ENCODE assay signal across 23 cellular contexts in genomic region chr9:4839470-4839912, GRCh38. TPM values are rescaled to one million over a fixed set of nuclear protein-coding genes. Genes with fewer than 3 reads are reported as not detected.
A peak's percentile ranks its signal among the peaks of the same experiment; 100 is the strongest.
DNase-seq lines count a peak whose midpoint lies in the region; ATAC-seq and TF ChIP-seq lines count a peak whose summit lies in the region.
"Had no signal": no experiment of that assay in that cellular context is flagged by ENCODE, and none has a peak within 500 bp of the region (broad histone marks: within the 10 kb centered on the region; RNA-seq: fewer than 3 reads in every experiment).

No MANE protein-coding gene starts in this region.

- intact Hi-C loops in MCF 10A (cut with micrococcal nuclease) (no loop called here), breast epithelium (cut with DNase I; ENCODE audit: low total_unique reads) (no loop called here), body of pancreas (cut with DNase I) (no loop called here), upper lobe of right lung (cut with DNase I) (no loop called here), sciatic nerve (cut with DNase I) (no loop called here)

- CTCF ChIA-PET in MCF 10A (lab: Yijun Ruan, JAX) = interaction anchor here (1.1 to 1.8 kb wide), 4 partner anchors 11 to 84 kb away, joined by 4 to 7 read pairs (median 4); no protein-coding TSS in a partner anchor

- H3K36me3 ChIP-seq in breast epithelium (no peaks in the 10 kb centered on the region), body of pancreas (replicated peaks in 1 of 2; ENCODE audit: insufficient read depth in 1 of 2, low read depth in 2 of 2) (no peaks in the 10 kb centered on the region), lung (ENCODE audit: control insufficient read depth in 2 of 2, insufficient read depth in 2 of 2, low read length in 2 of 2) (peaks cover 3 to 10% of the 10 kb centered on the region in 2 donors), upper lobe of right lung (peaks cover 27% of the 10 kb centered on the region)
- H3K36me3 ChIP-seq: SJSA1 had no signal

- peak; percentile 16 for DNase-seq in MCF 10A (ENCODE audit: unreplicated experiment)
- no peak for DNase-seq in breast epithelium (ENCODE audit: low spot score in 2 of 2)
- peak in 1 of 4 donors; percentile 51 for DNase-seq in body of pancreas
- DNase-seq in lung (ENCODE audit: low spot score) = no peak
- no peak for DNase-seq in upper lobe of right lung
- DNase-seq in NCI-H187 (lab: John Stamatoyannopoulos, UW) = no peak
- DNase-seq in NOMO-1 treated with dmso at 0.1 percent for 144 hours (lab: John Stamatoyannopoulos, UW; ENCODE audit: unreplicated experiment) = no peak
- no peak for DNase-seq in sciatic nerve (ENCODE audit: low spot score)
- DNase-seq: activated CD4-positive, alpha-beta memory T cell treated with anti-CD3 and anti-CD28 coated beads, Interleukin-2, amount 10 ng/mL, durations not matched to agents 7 days and 5 days; CD4-positive, alpha-beta T cell; DMS79; naive thymus-derived CD8-positive, alpha-beta T cell; NCI-H1694; NCI-H2227 treated with DMSO at 0.1 percent for 48 hours; NCI-H82; PC-9; stimulated activated CD4-positive, alpha-beta T cell treated with anti-CD3 and anti-CD28 coated beads, Interleukin-2, amount 100 ng/mL, for 48 hours; testis had no signal

- no peaks in the 10 kb centered on the region for H3K27me3 ChIP-seq in breast epithelium
- H3K27me3 ChIP-seq in body of pancreas = no peaks in the 10 kb centered on the region
- H3K27me3 ChIP-seq in lung (ENCODE audit: control insufficient read depth, insufficient read depth) = no peaks in the 10 kb centered on the region
- H3K27me3 ChIP-seq in upper lobe of right lung = no peaks in the 10 kb centered on the region
- H3K27me3 ChIP-seq: SJSA1, testis had no signal

- no TSS peak for BruUV-seq in MCF 10A (replicated peaks; lab: Mats Ljungman, UMichigan)

- H3K4me1 Mint-ChIP-seq in MCF 10A (ENCODE audit: insufficient read depth, unreplicated experiment) = peaks cover 20% of the 10 kb centered on the region

- H3K27ac ChIP-seq in breast epithelium = no peak overlapping the region
- peak overlapping the region in 2 of 4 donors; percentile 33 to 62 for H3K27ac ChIP-seq in body of pancreas
- peak overlapping the region in 1 of 2 donors; percentile 56 for H3K27ac ChIP-seq in lung (ENCODE audit: low read depth in 1 of 2, low read length in 1 of 2)
- H3K27ac ChIP-seq in upper lobe of right lung = no peak overlapping the region
- H3K27ac ChIP-seq: HL-60, parathyroid adenoma, PC-9, SJSA1, skin epidermis, testis had no signal

- WGBS in body of pancreas, 2 donors = 81 to 84% methylated on average over 1 of the region's 1 CpG
- 81 to 91% methylated on average over 1 of the region's 1 CpG for WGBS in lung, 2 donors

- H3K4me3 Mint-ChIP-seq in MCF 10A (ENCODE audit: unreplicated experiment) = no peak overlapping the region
- H3K4me3 Mint-ChIP-seq: activated CD4-positive, alpha-beta memory T cell treated with anti-CD3 and anti-CD28 coated beads, Interleukin-2, amount 10 ng/mL, durations not matched to agents 7 days and 5 days; CD4-positive, alpha-beta T cell; naive thymus-derived CD8-positive, alpha-beta T cell; T-helper 1 cell treated with Interleukin-12 subunit alpha and Interleukin-12 subunit beta and Interleukin-4 antibody, amounts not matched to agents 30 μg/mL and 1 μg/mL, for 36 hours had no signal

- TF ChIP-seq CTCF in MCF 10A (IDR thresholded peaks at IDR 0.05; ENCODE audit: unreplicated experiment) (no peak), breast epithelium (IDR thresholded peaks at IDR 0.05) (no peak), body of pancreas (IDR thresholded peaks at IDR 0.05) (no peak), lung (IDR thresholded peaks at IDR 0.05; ENCODE audit: control extremely low read depth, extremely low read depth) (no peak), upper lobe of right lung (IDR thresholded peaks at IDR 0.05) (no peak)

- no peaks in the 10 kb centered on the region for H3K9me3 Mint-ChIP-seq in MCF 10A (ENCODE audit: unreplicated experiment)
- H3K9me3 Mint-ChIP-seq: activated CD4-positive, alpha-beta memory T cell treated with anti-CD3 and anti-CD28 coated beads, Interleukin-2, amount 10 ng/mL, durations not matched to agents 7 days and 5 days; CD4-positive, alpha-beta T cell; naive thymus-derived CD8-positive, alpha-beta T cell; T-helper 1 cell treated with Interleukin-12 subunit alpha and Interleukin-12 subunit beta and Interleukin-4 antibody, amounts not matched to agents 30 μg/mL and 1 μg/mL, for 36 hours had no signal

- H3K27me3 Mint-ChIP-seq in MCF 10A (ENCODE audit: insufficient read depth, unreplicated experiment) = no peaks in the 10 kb centered on the region
- H3K27me3 Mint-ChIP-seq: activated CD4-positive, alpha-beta memory T cell treated with anti-CD3 and anti-CD28 coated beads, Interleukin-2, amount 10 ng/mL, durations not matched to agents 7 days and 5 days; CD4-positive, alpha-beta T cell; naive thymus-derived CD8-positive, alpha-beta T cell had no signal

- H3K27ac Mint-ChIP-seq in MCF 10A (ENCODE audit: low read depth, unreplicated experiment) = no peak overlapping the region
- H3K27ac Mint-ChIP-seq: activated CD4-positive, alpha-beta memory T cell treated with anti-CD3 and anti-CD28 coated beads, Interleukin-2, amount 10 ng/mL, durations not matched to agents 7 days and 5 days; CD4-positive, alpha-beta T cell had no signal

- H3K9me3 ChIP-seq in breast epithelium (no peaks in the 10 kb centered on the region), body of pancreas (no peaks in the 10 kb centered on the region), lung (ENCODE audit: control insufficient read depth in 2 of 2, insufficient read depth in 1 of 2, low read length in 1 of 2) (no peaks in the 10 kb centered on the region), upper lobe of right lung (no peaks in the 10 kb centered on the region)
- H3K9me3 ChIP-seq: SJSA1, testis had no signal

- H3K4me3 ChIP-seq in breast epithelium (no peak overlapping the region), body of pancreas (no peak overlapping the region), lung (no peak overlapping the region), upper lobe of right lung (no peak overlapping the region)
- H3K4me3 ChIP-seq: PC-9, SJSA1, skin epidermis, testis had no signal

- POLR2A ChIA-PET in MCF 10A (lab: Yijun Ruan, JAX) = interaction anchor here (0.9 kb wide), 1 partner anchor 19 kb away, joined by 3 read pairs; no protein-coding TSS in a partner anchor

- H3K4me1 ChIP-seq in breast epithelium (peaks cover 0 to 4% of the 10 kb centered on the region in 2 donors), body of pancreas (peaks cover 33% of the 10 kb centered on the region), lung (ENCODE audit: control insufficient read depth in 2 of 2, insufficient read depth in 2 of 2, low read length in 2 of 2) (peaks cover 3 to 15% of the 10 kb centered on the region in 2 donors), upper lobe of right lung (peaks cover 29% of the 10 kb centered on the region)
- H3K4me1 ChIP-seq: parathyroid adenoma had no signal

- peaks cover 45% of the 10 kb centered on the region for H3K36me3 Mint-ChIP-seq in MCF 10A (ENCODE audit: insufficient read depth, unreplicated experiment)

- TF ChIP-seq POLR2A in breast epithelium (IDR thresholded peaks at IDR 0.05) (no peak), body of pancreas (IDR thresholded peaks at IDR 0.05) (peak in 1 of 3 donors; percentile 38)

- ATAC-seq in body of pancreas = peak; percentile 62
- peak; percentile 55 for ATAC-seq in lung (ENCODE audit: insufficient read depth, low FRiP score)
- ATAC-seq in upper lobe of right lung = peak; percentile 73
- no peak for ATAC-seq in sciatic nerve
- ATAC-seq: naive thymus-derived CD8-positive, alpha-beta T cell had no signal

RNA-seq across cellular contexts. Expression of gene RCL1, which starts 46.7 kb away (rescaled TPM):
- total RNA-seq in MCF 10A (2022) (20.2 and 27.8 TPM in 2 replicates), breast epithelium (100 to 1,000 TPM in 1 of 3 donors, 10 to 100 TPM in 2; 41.3 to 111 (median 46.7) TPM), body of pancreas (10 to 100 TPM; 27.0 to 49.4 TPM), lung (10 to 100 TPM; 27.7 to 62.2 TPM), upper lobe of right lung (19.6 TPM), sciatic nerve (24.6 TPM)
- polyA plus RNA-seq in lung = 10 to 100 TPM; 14.8 to 19.1 TPM
